In genomic region chrX:118418811-118419251, GRCh38 we compare ENCODE assay signal across 24 cellular contexts.
A peak's percentile ranks its signal among the peaks of the same experiment; 100 is the strongest.
DNase-seq lines count a peak whose midpoint lies in the region; ATAC-seq, FAIRE-seq and TF ChIP-seq lines count a peak whose summit lies in the region.
"Had no signal": no experiment of that assay in that cellular context is flagged by ENCODE, and none has a peak within 500 bp of the region (broad histone marks: within the 10 kb centered on the region; RNA-seq: fewer than 3 reads in every experiment).

No MANE protein-coding gene starts in this region.

- peak; percentile 1 to 26 for DNase-seq in Caco-2
- DNase-seq in H1 (ENCODE audit: low read depth in 1 of 2, low spot score in 2 of 2) = peak in 1 of 2 experiments; percentile 1
- no peak for DNase-seq in nephron progenitor cell
- DNase-seq in NCI-H2196 (lab: John Stamatoyannopoulos, UW; ENCODE audit: unreplicated experiment) = no peak
- DNase-seq in NCI-H1417 treated with DMSO at 0.1 percent for 48 hours (lab: John Stamatoyannopoulos, UW) = no peak
- DNase-seq in stimulated activated CD8-positive, alpha-beta memory T cell treated with anti-CD3 and anti-CD28 coated beads, Interleukin-4, amount 100 ng/mL, for 48 hours = no peak
- DNase-seq: activated B cell treated with CpG ODN at 0.5 μM for 24 hours; activated CD8-positive, alpha-beta memory T cell treated with anti-CD3 and anti-CD28 coated beads, Interleukin-2, amount 50 U/mL, for 4 hours; activated naive CD4-positive, alpha-beta T cell treated with anti-CD3 and anti-CD28 coated beads for 36 hours; adrenal gland; CD8-positive, alpha-beta memory T cell; DMS53; effector CD8-positive, alpha-beta T cell; GDM1; heart left ventricle; NCI-H187; NCI-H526; stimulated activated naive CD8-positive, alpha-beta T cell treated with anti-CD3 and anti-CD28 coated beads, Interleukin-15, amount 100 ng/mL, for 72 hours had no signal

- H3K36me3 Mint-ChIP-seq in Caco-2 (ENCODE audit: insufficient read depth, unreplicated experiment) = peaks cover 6% of the 10 kb centered on the region
- H3K36me3 Mint-ChIP-seq in nephron progenitor cell (ENCODE audit: low read depth) = peaks cover 63% of the 10 kb centered on the region

- no peaks in the 10 kb centered on the region for H4K20me1 ChIP-seq in H1 (replicated peaks in 1 of 2; ENCODE audit: control insufficient read depth in 1 of 2, insufficient read depth in 2 of 2, low read length in 2 of 2)

- H3K4me1 Mint-ChIP-seq in Caco-2 (ENCODE audit: low read depth, unreplicated experiment) (peaks cover 6% of the 10 kb centered on the region), nephron progenitor cell (peaks cover 16% of the 10 kb centered on the region)

- no peak for TF ChIP-seq RAD21 in H1 (IDR thresholded peaks at IDR 0.05 in 1 of 2, conservative IDR thresholded peaks at IDR 0.05 in 1 of 2; ENCODE audit: low read depth in 2 of 2, low read length in 2 of 2)

- no peak overlapping the region for H2BK15ac ChIP-seq in H1 (ENCODE audit: low read length)

- TF ChIP-seq CTCF in Caco-2 (IDR thresholded peaks at IDR 0.05; ENCODE audit: insufficient read depth in 1 of 2, low read depth in 1 of 2, low read length in 1 of 2, severe bottlenecking in 1 of 2, unreplicated experiment in 1 of 2) = no peak
- TF ChIP-seq CTCF in H1 (IDR thresholded peaks at IDR 0.05; ENCODE audit: control extremely low read depth in 1 of 3, insufficient read depth in 1 of 3, low read depth in 1 of 3, low read length in 3 of 3) = no peak
- no peak for TF ChIP-seq CTCF in nephron progenitor cell (IDR thresholded peaks at IDR 0.05)

- H3K4me3 Mint-ChIP-seq in Caco-2 (ENCODE audit: unreplicated experiment) = no peak overlapping the region
- no peak overlapping the region for H3K4me3 Mint-ChIP-seq in nephron progenitor cell
- H3K4me3 Mint-ChIP-seq: activated B cell treated with CpG ODN at 0.5 μM for 24 hours; activated naive CD4-positive, alpha-beta T cell treated with anti-CD3 and anti-CD28 coated beads for 36 hours; activated T-helper 1 cell treated with anti-CD3 and anti-CD28 coated beads, Interleukin-12 subunit alpha, Interleukin-12 subunit beta, Interleukin-2, Interleukin-4 antibody, amounts not matched to agents 30 ng/mL and 10 ng/mL and 1 ng/mL, durations not matched to agents 14 hours and 24 hours and 36 hours; B cell; CD8-positive, alpha-beta memory T cell; memory B cell; stimulated activated naive CD8-positive, alpha-beta T cell treated with anti-CD3 and anti-CD28 coated beads, Interleukin-15, amount 100 ng/mL, for 72 hours had no signal

- CTCF ChIA-PET in Caco-2 (lab: Charles Lee) (no interaction called here), H1 (lab: Charles Lee; ENCODE audit: partially characterized antibody) (interaction anchor here (1.0 kb wide), 1 partner anchor 94 kb away, joined by 3 read pairs; no protein-coding TSS in a partner anchor)

- no peak for FAIRE-seq in H1 (lab: Jason Lieb, UNC)

- H3K9me3 Mint-ChIP-seq in Caco-2 (ENCODE audit: unreplicated experiment) (no peaks in the 10 kb centered on the region), nephron progenitor cell (peaks cover 16% of the 10 kb centered on the region)
- H3K9me3 Mint-ChIP-seq: activated B cell treated with CpG ODN at 0.5 μM for 24 hours; activated naive CD4-positive, alpha-beta T cell treated with anti-CD3 and anti-CD28 coated beads for 36 hours; activated T-helper 1 cell treated with anti-CD3 and anti-CD28 coated beads, Interleukin-12 subunit alpha, Interleukin-12 subunit beta, Interleukin-2, Interleukin-4 antibody, amounts not matched to agents 30 ng/mL and 10 ng/mL and 1 ng/mL, durations not matched to agents 14 hours and 24 hours and 36 hours; CD8-positive, alpha-beta memory T cell; memory B cell; stimulated activated naive CD8-positive, alpha-beta T cell treated with anti-CD3 and anti-CD28 coated beads, Interleukin-15, amount 100 ng/mL, for 72 hours had no signal

- no peaks in the 10 kb centered on the region for H3K36me3 ChIP-seq in Caco-2 (ENCODE audit: control insufficient read depth, insufficient read depth, low read length)
- peaks cover 22% of the 10 kb centered on the region for H3K36me3 ChIP-seq in HUES48 (ENCODE audit: control insufficient read depth, insufficient read depth, low read length)
- no peaks in the 10 kb centered on the region for H3K36me3 ChIP-seq in H1 (ENCODE audit: control insufficient read depth in 2 of 4, insufficient read depth in 4 of 4, low read length in 3 of 4)
- H3K36me3 ChIP-seq: adrenal gland, breast epithelium had no signal

- no peaks in the 10 kb centered on the region for H3K79me1 ChIP-seq in H1 (ENCODE audit: low read depth, low read length)

- no peak overlapping the region for H3K4me3 ChIP-seq in Caco-2 (ENCODE audit: low read depth, low read length)
- H3K4me3 ChIP-seq in HUES48 (ENCODE audit: low read depth, low read length) = no peak overlapping the region
- no peak overlapping the region for H3K4me3 ChIP-seq in H1 (ENCODE audit: extremely low read depth in 1 of 4, insufficient read depth in 2 of 4, low read depth in 3 of 4, low read length in 4 of 4)
- H3K4me3 ChIP-seq: adrenal gland, breast epithelium, heart left ventricle had no signal

- H3K9ac ChIP-seq in HUES48 (ENCODE audit: low read depth, low read length) (no peak overlapping the region), H1 (replicated peaks in 1 of 4; ENCODE audit: extremely low read depth in 1 of 4, low read depth in 3 of 4, low read length in 3 of 4) (no peak overlapping the region)

- H3K4me2 ChIP-seq in H1 (ENCODE audit: insufficient read depth in 1 of 2, low read depth in 2 of 2, low read length in 2 of 2) = no peak overlapping the region

- no peak overlapping the region for H2AFZ ChIP-seq in H1 (ENCODE audit: low read length)

- WGBS in H1 (ENCODE audit: extremely low coverage in 1 of 2, insufficient coverage in 1 of 2, insufficient read length in 1 of 2, insufficient replicate concordance in 2 of 2, low coverage in 1 of 2, low lambda C conversion rate in 2 of 2, missing lambda C conversion rate in 1 of 2), 2 experiments = 100% methylated on average over 2 of the region's 6 CpGs; no CpG with 5 or more reads in 1 of the 2 experiments

- no peak for TF ChIP-seq EP300 in H1 (IDR thresholded peaks at IDR 0.05; ENCODE audit: borderline replicate concordance in 1 of 2, low read depth in 2 of 2, low read length in 2 of 2)

- no peak overlapping the region for H3K14ac ChIP-seq in H1 (ENCODE audit: insufficient read length)

- no peak overlapping the region for H4K5ac ChIP-seq in H1 (ENCODE audit: insufficient read length, low read depth, low read length)

- H3K79me2 ChIP-seq in H1 (ENCODE audit: control insufficient read depth in 1 of 2, insufficient read depth in 2 of 2, low read length in 2 of 2) = no peaks in the 10 kb centered on the region

- intact Hi-C loops in Caco-2 (cut with micrococcal nuclease; ENCODE audit: unreplicated experiment) = no loop called here

- H4K91ac ChIP-seq in H1 (replicated peaks; ENCODE audit: insufficient read length, low read length) = no peak overlapping the region

- no peak overlapping the region for H2BK120ac ChIP-seq in H1 (replicated peaks; ENCODE audit: low read depth, low read length)

- no peak overlapping the region for H3K23ac ChIP-seq in H1 (ENCODE audit: insufficient read length)

- H3K18ac ChIP-seq in H1 (ENCODE audit: extremely low read depth, low read length) = no peak overlapping the region; the same call in 1 of the 2 replicates

- H3K27me3 ChIP-seq in Caco-2 (replicated peaks; ENCODE audit: control insufficient read depth, insufficient read depth, low read length) (no peaks in the 10 kb centered on the region), HUES48 (ENCODE audit: control insufficient read depth, insufficient read depth, low read length) (no peaks in the 10 kb centered on the region), H1 (replicated peaks in 1 of 4; ENCODE audit: control insufficient read depth in 3 of 4, extremely low read depth in 1 of 4, insufficient read depth in 3 of 4, low read length in 3 of 4) (no peaks in the 10 kb centered on the region)
- H3K27me3 ChIP-seq: adrenal gland, breast epithelium, heart left ventricle had no signal

- H4K8ac ChIP-seq in H1 (ENCODE audit: extremely low read depth, insufficient read depth, low read length) = no peak overlapping the region

- H3K4ac ChIP-seq in H1 (replicated peaks; ENCODE audit: insufficient read length, low read depth, low read length) = no peak overlapping the region

- peak overlapping the region; percentile 79 for H3K27ac ChIP-seq in HUES48 (ENCODE audit: low read depth, low read length)
- H3K27ac ChIP-seq in H1 (ENCODE audit: low read depth, low read length) = no peak overlapping the region
- H3K27ac ChIP-seq: adrenal gland, heart left ventricle had no signal

- H3K27me3 Mint-ChIP-seq in Caco-2 (ENCODE audit: insufficient read depth, unreplicated experiment) (no peaks in the 10 kb centered on the region), nephron progenitor cell (ENCODE audit: low read depth, poor library complexity) (no peaks in the 10 kb centered on the region)
- H3K27me3 Mint-ChIP-seq: activated B cell treated with CpG ODN at 0.5 μM for 24 hours; B cell; memory B cell; stimulated activated naive CD8-positive, alpha-beta T cell treated with anti-CD3 and anti-CD28 coated beads, Interleukin-15, amount 100 ng/mL, for 72 hours had no signal

- POLR2A ChIA-PET in Caco-2 (lab: Charles Lee) = no interaction called here
- POLR2A ChIA-PET in H1 (lab: Charles Lee; ENCODE audit: partially characterized antibody) = interaction anchor here (0.6 kb wide), 1 partner anchor 81 kb away, joined by 3 read pairs; no protein-coding TSS in a partner anchor

- no peaks in the 10 kb centered on the region for H3K4me1 ChIP-seq in Caco-2
- H3K4me1 ChIP-seq in HUES48 (ENCODE audit: control insufficient read depth, insufficient read depth, low read length) = peaks cover 23% of the 10 kb centered on the region
- peaks cover 0 to 3% (median 2%) of the 10 kb centered on the region in 4 experiments; a peak in 2 of 7 replicates for H3K4me1 ChIP-seq in H1 (replicated peaks in 1 of 4; ENCODE audit: control insufficient read depth in 3 of 4, insufficient read depth in 4 of 4, low read length in 3 of 4)
- H3K4me1 ChIP-seq: adrenal gland, breast epithelium had no signal

- no peak overlapping the region for H2BK20ac ChIP-seq in H1 (ENCODE audit: low read length)

- BruUV-seq in Caco-2 (replicated peaks; lab: Mats Ljungman, UMichigan) = no TSS peak

- TF ChIP-seq POLR2A in H1 (IDR thresholded peaks at IDR 0.05; ENCODE audit: control extremely low read depth in 1 of 2, low read depth in 2 of 2, low read length in 2 of 2) = no peak

- H2AK5ac ChIP-seq in H1 (ENCODE audit: low read depth, low read length) = no peak overlapping the region

- no peak overlapping the region for H3K27ac Mint-ChIP-seq in Caco-2 (ENCODE audit: unreplicated experiment)
- peak overlapping the region; percentile 82 for H3K27ac Mint-ChIP-seq in nephron progenitor cell
- H3K27ac Mint-ChIP-seq: activated B cell treated with CpG ODN at 0.5 μM for 24 hours; activated naive CD4-positive, alpha-beta T cell treated with anti-CD3 and anti-CD28 coated beads for 36 hours; activated T-helper 1 cell treated with anti-CD3 and anti-CD28 coated beads, Interleukin-12 subunit alpha, Interleukin-12 subunit beta, Interleukin-2, Interleukin-4 antibody, amounts not matched to agents 30 ng/mL and 10 ng/mL and 1 ng/mL, durations not matched to agents 14 hours and 24 hours and 36 hours; B cell; CD8-positive, alpha-beta memory T cell; memory B cell; stimulated activated naive CD8-positive, alpha-beta T cell treated with anti-CD3 and anti-CD28 coated beads, Interleukin-15, amount 100 ng/mL, for 72 hours had no signal

- H3K23me2 ChIP-seq in H1 (ENCODE audit: low read depth, low read length) = no peaks in the 10 kb centered on the region

- H2BK5ac ChIP-seq in H1 (ENCODE audit: low read depth, low read length) = no peak overlapping the region

- ATAC-seq in GM18867 (IDR thresholded peaks at IDR 0.05; ENCODE audit: unreplicated experiment) = no peak
- ATAC-seq: heart left ventricle; stimulated activated naive CD8-positive, alpha-beta T cell treated with anti-CD3 and anti-CD28 coated beads, Interleukin-15, amount 100 ng/mL, for 72 hours had no signal

- no peak overlapping the region for H3K56ac ChIP-seq in H1 (replicated peaks; ENCODE audit: insufficient read length, low read depth, low read length)

- H3K9me3 ChIP-seq in Caco-2 (no peaks in the 10 kb centered on the region), HUES48 (ENCODE audit: control insufficient read depth, insufficient read depth, low read length) (no peaks in the 10 kb centered on the region), H1 (ENCODE audit: insufficient read depth in 2 of 2, low read depth in 1 of 2, low read length in 1 of 2) (no peaks in the 10 kb centered on the region)
- H3K9me3 ChIP-seq: adrenal gland, breast epithelium, heart left ventricle had no signal

- H2BK12ac ChIP-seq in H1 (ENCODE audit: low read depth, low read length) = 0 out of 2 replicates have a peak overlapping the region, but pooled peaks have one; percentile 27

Comparison
In these comparisons a context has a peak if more than half of its experiments do, and no peak if none do; other contexts are left out.
1. DNase-seq: peak in Caco-2 (2 of 2); none in nephron progenitor cell (single experiment), NCI-H2196 (single experiment), NCI-H1417 treated with DMSO at 0.1 percent for 48 hours (single experiment) and stimulated activated CD8-positive, alpha-beta memory T cell treated with anti-CD3 and anti-CD28 coated beads, Interleukin-4, amount 100 ng/mL, for 48 hours (single experiment).